10 cellular contexts compared by ENCODE assay signal in genomic region chr5:71924980-71925379, GRCh38.
A peak's percentile ranks its signal among the peaks of the same experiment; 100 is the strongest.
DNase-seq lines count a peak whose midpoint lies in the region; ATAC-seq, FAIRE-seq and TF ChIP-seq lines count a peak whose summit lies in the region.
"Had no signal": no experiment of that assay in that cellular context is flagged by ENCODE, and none has a peak within 500 bp of the region (broad histone marks: within the 10 kb centered on the region; RNA-seq: fewer than 3 reads in every experiment).

No MANE protein-coding gene starts in this region.

- no peak for TF ChIP-seq CTCF in C4-2B (conservative IDR thresholded peaks at IDR 0.05)
- no peak for TF ChIP-seq CTCF in K562 (IDR thresholded peaks at IDR 0.05 in 2 of 3, conservative IDR thresholded peaks at IDR 0.05 in 1 of 3; ENCODE audit: insufficient read depth in 2 of 3, low read depth in 1 of 3, low read length in 3 of 3)
- TF ChIP-seq CTCF in ovary (IDR thresholded peaks at IDR 0.05) = no peak

- in situ Hi-C loops in K562 (cut with MboI) = no loop called here

- ATAC-seq in K562 (no peak), left colon (peak; percentile 83), left lobe of liver (no peak)
- ATAC-seq in stimulated activated naive CD8-positive, alpha-beta T cell treated with anti-CD3 and anti-CD28 coated beads, Interleukin-15, Interleukin-2, amounts not matched to agents 100 U/mL and 50 U/mL, for 24 hours = no peak
- ATAC-seq: stimulated activated naive CD8-positive, alpha-beta T cell treated with anti-CD3 and anti-CD28 coated beads, Interleukin-15, amount 100 ng/mL, for 72 hours had no signal

- POLR2A ChIA-PET in K562 (lab: Yijun Ruan, JAX) = no interaction called here

- peak; percentile 65 for DNase-seq in M059J (ENCODE audit: low read depth)
- no peak for DNase-seq in K562 (ENCODE audit: extremely low read depth in 1 of 4, low spot score in 3 of 4)
- no peak for DNase-seq in left colon
- no peak for DNase-seq in stimulated activated naive CD8-positive, alpha-beta T cell treated with anti-CD3 and anti-CD28 coated beads, Interleukin-15, Interleukin-2, amounts not matched to agents 100 U/mL and 50 U/mL, for 24 hours
- DNase-seq in stimulated activated CD4-positive, alpha-beta T cell treated with anti-CD3 and anti-CD28 coated beads, Interleukin-1b, Interleukin-23, amount 100 ng/mL, for 48 hours = no peak
- DNase-seq in ovary = no peak
- DNase-seq in left lobe of liver (ENCODE audit: low spot score) = no peak
- DNase-seq: stimulated activated naive CD8-positive, alpha-beta T cell treated with anti-CD3 and anti-CD28 coated beads, Interleukin-15, amount 100 ng/mL, for 72 hours had no signal

- WGBS in K562 (ENCODE audit: insufficient coverage, low coverage, missing lambda C conversion rate) = 0% methylated on average over 3 of the region's 3 CpGs
- WGBS in ovary, 3 donors = 61 to 77% (median 74%) methylated on average over 3 of the region's 3 CpGs

- no peak for FAIRE-seq in K562 (lab: Jason Lieb, UNC)

- H3K27me3 ChIP-seq in K562 (ENCODE audit: control insufficient read depth in 2 of 2, insufficient read depth in 2 of 2, low read length in 2 of 2) (no peaks in the 10 kb centered on the region), ovary (no peaks in the 10 kb centered on the region)

- CTCF ChIA-PET in K562 (lab: Yijun Ruan, JAX; ENCODE audit: low intra/inter-chr PET ratio) = no interaction called here

- H3K4me3 ChIP-seq in K562 = no peak overlapping the region
- H3K4me3 ChIP-seq in ovary = no peak overlapping the region
- H3K4me3 ChIP-seq: skin epidermis had no signal

- no peaks in the 10 kb centered on the region for H3K9me3 ChIP-seq in K562 (replicated peaks; ENCODE audit: control insufficient read depth, insufficient read depth, low read depth, low read length)
- H3K9me3 ChIP-seq in ovary = no peaks in the 10 kb centered on the region

- H3K79me2 ChIP-seq in K562 (ENCODE audit: control insufficient read depth, insufficient read depth, low read length) = no peaks in the 10 kb centered on the region

- no peak overlapping the region for H3K4me2 ChIP-seq in K562 (ENCODE audit: insufficient read depth, low read length)

- TF ChIP-seq POLR2A in K562 (conservative IDR thresholded peaks at IDR 0.05) = no peak
- no peak for TF ChIP-seq POLR2A in ovary (IDR thresholded peaks at IDR 0.05)

- intact Hi-C loops in K562 (cut with micrococcal nuclease) (no loop called here), left colon (cut with DNase I, micrococcal nuclease) (no loop called here), ovary (cut with DNase I) (no loop called here)

- H3K36me3 ChIP-seq in K562 (ENCODE audit: control insufficient read depth, insufficient read depth, low read length) = no peaks in the 10 kb centered on the region
- H3K36me3 ChIP-seq in ovary = no peaks in the 10 kb centered on the region

- BruUV-seq in K562 (replicated peaks; lab: Mats Ljungman, UMichigan) = no TSS peak

- no peak for TF ChIP-seq EP300 in K562 (IDR thresholded peaks at IDR 0.05; ENCODE audit: low read length)
- TF ChIP-seq EP300 in ovary (IDR thresholded peaks at IDR 0.05) = no peak

- TF ChIP-seq RAD21 in K562 (CRISPR knock-in tag; conservative IDR thresholded peaks at IDR 0.05 in 1 of 2, IDR thresholded peaks at IDR 0.05 in 1 of 2) = no peak

- H4K20me1 ChIP-seq in K562 (replicated peaks; ENCODE audit: control insufficient read depth, insufficient read depth, low read length) = no peaks in the 10 kb centered on the region

- H2AFZ ChIP-seq in K562 (ENCODE audit: low read depth, low read length) = no peak overlapping the region

- no peaks in the 10 kb centered on the region for H3K9me1 ChIP-seq in K562 (ENCODE audit: control insufficient read depth, insufficient read depth, low read length)

- H3K9ac ChIP-seq in K562 (ENCODE audit: insufficient read depth in 1 of 2, low read depth in 2 of 2, low read length in 2 of 2) = no peak overlapping the region

- H3K4me1 ChIP-seq in K562 (replicated peaks in 1 of 2; ENCODE audit: control insufficient read depth in 2 of 2, insufficient read depth in 2 of 2, low read length in 2 of 2) (no peaks in the 10 kb centered on the region), ovary (ENCODE audit: insufficient read depth) (no peaks in the 10 kb centered on the region)

- H3K27ac ChIP-seq in C4-2B (peak overlapping the region; percentile 74; the same call in 1 of the 2 replicates), K562 (ENCODE audit: extremely low read depth, low read depth, low read length) (no peak overlapping the region), ovary (no peak overlapping the region)

TF ChIP-seq in K562, 482 proteins besides CTCF, POLR2A, EP300 and RAD21:
- TF ChIP-seq CEBPG (CRISPR knock-in tag; IDR thresholded peaks at IDR 0.05) = no peak
- TF ChIP-seq CEBPG (tag; conservative IDR thresholded peaks at IDR 0.05 in 1 of 2, IDR thresholded peaks at IDR 0.05 in 1 of 2) = peak; percentile 59 to 81
- TF ChIP-seq ZNF316 (IDR thresholded peaks at IDR 0.05) = no peak
- TF ChIP-seq ATF7 (IDR thresholded peaks at IDR 0.05) = peak; percentile 52; the same call in 1 of the 2 replicates
- TF ChIP-seq SREBF1 (IDR thresholded peaks at IDR 0.05; ENCODE audit: borderline replicate concordance, low read depth, low read length) = no peak
- peak; percentile 57; the same call in 1 of the 2 replicates for TF ChIP-seq ATF3 (IDR thresholded peaks at IDR 0.05)
- TF ChIP-seq ATF3 (CRISPR knock-in tag; conservative IDR thresholded peaks at IDR 0.05) = no peak
- TF ChIP-seq HDGF (IDR thresholded peaks at IDR 0.05) = no peak
- TF ChIP-seq ZNF584 (CRISPR knock-in tag; IDR thresholded peaks at IDR 0.05; ENCODE audit: low read depth) = peak; percentile 61
- no peak for TF ChIP-seq FOXJ3 (CRISPR knock-in tag; IDR thresholded peaks at IDR 0.05)
- TF ChIP-seq STAG1 (CRISPR knock-in tag; IDR thresholded peaks at IDR 0.05; ENCODE audit: borderline replicate concordance) = no peak
- TF ChIP-seq JUND (IDR thresholded peaks at IDR 0.05; ENCODE audit: borderline replicate concordance, low read depth, low read length) = no peak
- TF ChIP-seq JUND (tag; IDR thresholded peaks at IDR 0.05; ENCODE audit: borderline replicate concordance, low read depth, low read length) = peak; percentile 32; the same call in 1 of the 3 replicates
- TF ChIP-seq PKNOX1 (IDR thresholded peaks at IDR 0.05) = peak; percentile 28; the same call in 1 of the 2 replicates
- peak in 1 of 2 experiments; percentile 25; a peak in 1 of 4 replicates for TF ChIP-seq FOXA3 (CRISPR knock-in tag; conservative IDR thresholded peaks at IDR 0.05 in 1 of 2, IDR thresholded peaks at IDR 0.05 in 1 of 2)
- no peak for TF ChIP-seq SP1 (CRISPR knock-in tag; IDR thresholded peaks at IDR 0.05)
TF ChIP-seq in K562: peak in this region for 7.
